Comparison of ENCODE assay signal across 8 cellular contexts in the genomic region with DNA sequence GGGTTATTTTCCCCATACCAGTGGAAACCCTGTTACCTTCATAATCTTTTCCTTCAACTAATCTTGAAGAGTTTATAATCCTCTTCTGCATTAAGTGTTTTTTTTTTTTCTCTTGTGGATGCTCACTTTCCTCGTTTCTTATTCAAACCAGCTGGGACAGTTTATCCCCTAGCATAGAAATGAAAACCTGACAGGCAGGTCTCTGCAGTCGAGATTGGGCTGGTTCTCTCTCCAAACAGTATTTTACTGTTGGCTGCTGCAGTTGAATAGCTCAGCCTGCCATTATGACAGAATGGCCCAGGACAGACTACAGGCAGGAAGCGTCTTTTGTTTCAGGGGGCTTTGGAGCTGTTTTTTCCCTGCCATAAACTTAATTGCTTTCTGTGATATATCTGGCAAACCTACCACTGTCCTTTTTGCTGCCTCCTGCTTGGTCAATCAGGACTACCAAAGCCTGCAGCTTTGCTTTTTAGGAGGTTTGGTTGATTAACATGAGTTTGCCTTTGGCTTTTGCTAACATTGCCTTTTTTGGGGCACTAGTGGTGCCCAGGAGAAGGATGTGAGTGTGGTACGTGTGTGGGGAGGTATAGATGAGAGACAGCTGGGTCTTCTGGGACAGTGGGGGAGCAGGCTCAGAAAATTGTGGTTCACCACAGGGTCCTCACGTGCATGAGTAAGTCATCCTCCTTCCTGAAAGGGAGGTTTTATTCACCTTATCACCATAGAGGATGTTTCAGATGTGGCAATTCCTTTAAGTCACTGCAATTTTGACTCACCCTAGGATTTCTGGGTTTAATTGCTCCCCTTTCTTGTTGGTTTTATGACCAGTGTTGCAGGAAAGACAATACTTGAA.
A peak's percentile ranks its signal among the peaks of the same experiment; 100 is the strongest.
DNase-seq lines count a peak whose midpoint lies in the region; ATAC-seq and TF ChIP-seq lines count a peak whose summit lies in the region.

No MANE protein-coding gene starts in this region.

- H3K27me3 Mint-ChIP-seq in stimulated activated naive CD8-positive, alpha-beta T cell treated with anti-CD3 and anti-CD28 coated beads, Interleukin-15, amount 100 ng/mL, for 72 hours, result peaks cover 65% of the 10 kb centered on the region

- peaks cover 20 to 24% of the 10 kb centered on the region in 2 donors for H3K9me3 Mint-ChIP-seq in stimulated activated naive CD8-positive, alpha-beta T cell treated with anti-CD3 and anti-CD28 coated beads, Interleukin-15, amount 100 ng/mL, for 72 hours

- H3K9me3 ChIP-seq in ovary, result no peaks in the 10 kb centered on the region

- H3K4me3 ChIP-seq in coronary artery (no peak overlapping the region), ovary (no peak overlapping the region)

- 30 to 42% (median 41%) methylated on average over 5 of the region's 5 CpGs for WGBS in ovary, 3 donors

- intact Hi-C loops in ovary (cut with DNase I), result no loop called here

- H3K27ac ChIP-seq in coronary artery, result no peak overlapping the region
- no peak overlapping the region for H3K27ac ChIP-seq in ovary

- no peak overlapping the region for H3K27ac Mint-ChIP-seq in stimulated activated naive CD8-positive, alpha-beta T cell treated with anti-CD3 and anti-CD28 coated beads, Interleukin-15, amount 100 ng/mL, for 72 hours

- H3K4me1 Mint-ChIP-seq in stimulated activated naive CD8-positive, alpha-beta T cell treated with anti-CD3 and anti-CD28 coated beads, Interleukin-15, amount 100 ng/mL, for 72 hours, result peaks cover 28% of the 10 kb centered on the region

- H3K27me3 ChIP-seq in ovary, result no peaks in the 10 kb centered on the region

- peak overlapping the region in 1 of 2 donors; percentile 3 for H3K4me3 Mint-ChIP-seq in stimulated activated naive CD8-positive, alpha-beta T cell treated with anti-CD3 and anti-CD28 coated beads, Interleukin-15, amount 100 ng/mL, for 72 hours

- ATAC-seq in stimulated activated naive CD8-positive, alpha-beta T cell treated with anti-CD3 and anti-CD28 coated beads, Interleukin-15, amount 100 ng/mL, for 72 hours, result peak; percentile 92

- no peak for TF ChIP-seq POLR2A in ovary (IDR thresholded peaks at IDR 0.05)

- DNase-seq in activated gamma-delta T cell treated with Interleukin-2 at 50 U/mL for 16 hours (peak; percentile 6), activated gamma-delta T cell (lab: John Stamatoyannopoulos, UW) (no peak), M059J (ENCODE audit: low read depth) (peak; percentile 81), coronary artery (ENCODE audit: low spot score) (no peak), ovary (no peak)
- peak; percentile 3 for DNase-seq in activated naive CD8-positive, alpha-beta T cell treated with anti-CD3 and anti-CD28 coated beads, Interleukin-2, amount 50 U/mL, for 16 hours (ENCODE audit: low read depth, low spot score)
- peak; percentile 34 to 68 for DNase-seq in stimulated activated naive CD8-positive, alpha-beta T cell treated with anti-CD3 and anti-CD28 coated beads, Interleukin-15, amount 100 ng/mL, for 72 hours
- DNase-seq in NK-92 treated with Interleukin-12 subunit alpha and Interleukin-12 subunit beta, amount 100 ng/mL, for 24 hours (lab: John Stamatoyannopoulos, UW), result no peak

- TF ChIP-seq CTCF in coronary artery (IDR thresholded peaks at IDR 0.05) (no peak), ovary (IDR thresholded peaks at IDR 0.05) (no peak)

- H3K4me1 ChIP-seq in ovary (ENCODE audit: insufficient read depth), result no peaks in the 10 kb centered on the region

- no peak for TF ChIP-seq EP300 in ovary (IDR thresholded peaks at IDR 0.05)

- H3K36me3 ChIP-seq in ovary, result no peaks in the 10 kb centered on the region

Comparison
In these comparisons a context has a peak if more than half of its experiments do, and no peak if none do; other contexts are left out.
1. DNase-seq: peak in activated gamma-delta T cell treated with Interleukin-2 at 50 U/mL for 16 hours (single experiment), M059J (single experiment), activated naive CD8-positive, alpha-beta T cell treated with anti-CD3 and anti-CD28 coated beads, Interleukin-2, amount 50 U/mL, for 16 hours (single experiment) and stimulated activated naive CD8-positive, alpha-beta T cell treated with anti-CD3 and anti-CD28 coated beads, Interleukin-15, amount 100 ng/mL, for 72 hours (2 of 2); none in activated gamma-delta T cell (single experiment), NK-92 treated with Interleukin-12 subunit alpha and Interleukin-12 subunit beta, amount 100 ng/mL, for 24 hours (single experiment), coronary artery (single experiment) and ovary (0 of 5).